Comparison of ENCODE assay signal across 7 cellular contexts in genomic region chr4:55350870-55351269, GRCh38. TPM values are rescaled to one million over a fixed set of nuclear protein-coding genes. Genes with fewer than 3 reads are reported as not detected.
DNase-seq lines count a peak whose midpoint lies in the region; TF ChIP-seq lines count a peak whose summit lies in the region.
"Not testable (repeated sequence)": the region's sequence is repeated elsewhere in the genome, so short reads cannot be mapped to it uniquely, and the experiment has no call there.

No MANE protein-coding gene starts in this region.

- H3K36me3 Mint-ChIP-seq in HFFc6 (ENCODE audit: low read depth) = peaks cover 12% of the 10 kb centered on the region

- CTCF ChIA-PET in RWPE1 (lab: Yijun Ruan, JAX) = interaction anchor here (0.7 kb wide), 1 partner anchor 319 kb away, joined by 4 read pairs; no protein-coding TSS in a partner anchor

- not testable (repeated sequence) for TF ChIP-seq CTCF in HFFc6 (IDR thresholded peaks at IDR 0.05); RWPE1 (conservative IDR thresholded peaks at IDR 0.05; ENCODE audit: low read depth); brain microvascular endothelial cell (IDR thresholded peaks at IDR 0.05; ENCODE audit: low read depth, low read length, missing control alignments); fibroblast of mammary gland (conservative IDR thresholded peaks at IDR 0.05; ENCODE audit: control insufficient read depth, insufficient read depth, low read depth, low read length)

- POLR2A ChIA-PET in RWPE1 (lab: Yijun Ruan, JAX; ENCODE audit: low non-redundant PET) = interaction anchor here (0.7 kb wide), 1 partner anchor 44 kb away, joined by 3 read pairs; no protein-coding TSS in a partner anchor

- in situ Hi-C loops in brain microvascular endothelial cell (cut with HindIII; ENCODE audit: low pct_ligation_motif_present, low sequenced_read_pairs) = not testable (repeated sequence)

- H3K27ac ChIP-seq in RWPE1 = peak overlapping the region; percentile 61
- not testable (repeated sequence) for H3K27ac ChIP-seq in brain microvascular endothelial cell

- H3K27me3 ChIP-seq in brain microvascular endothelial cell (replicated peaks) = not testable (repeated sequence)

- H3K36me3 ChIP-seq in brain microvascular endothelial cell (replicated peaks) = not testable (repeated sequence)

- not testable (repeated sequence) for H3K9me3 Mint-ChIP-seq in HFFc6

- peak; percentile 35 for DNase-seq in ELR (ENCODE audit: low read depth)
- peak; percentile 37 for DNase-seq in HFFc6
- peak; percentile 53 for DNase-seq in MV-4-11 (lab: John Stamatoyannopoulos, UW)
- not testable (repeated sequence) for DNase-seq in RWPE1 (ENCODE audit: low spot score)
- DNase-seq in brain microvascular endothelial cell = peak; percentile 33
- DNase-seq in fibroblast of mammary gland (ENCODE audit: low read depth) = peak; percentile 86
- peak; percentile 54 for DNase-seq in iris pigment epithelial cell (ENCODE audit: low read depth)

- not testable (repeated sequence) for H3K4me3 Mint-ChIP-seq in HFFc6

- peaks cover 32% of the 10 kb centered on the region for H3K4me1 Mint-ChIP-seq in HFFc6 (ENCODE audit: low read depth)

- not testable (repeated sequence) for H3K27me3 Mint-ChIP-seq in HFFc6 (ENCODE audit: insufficient read depth)

- H3K27ac Mint-ChIP-seq in HFFc6 = not testable (repeated sequence)

- H3K4me3 ChIP-seq in brain microvascular endothelial cell (ENCODE audit: low read depth, low read length); fibroblast of mammary gland (ENCODE audit: control insufficient read depth, low read depth, low read length): not testable (repeated sequence)

RNA-seq across cellular contexts. Expression of gene SRD5A3, which starts 4.8 kb away (rescaled TPM):
- total RNA-seq in HFFc6 (2021; fragmentation: NEBNext Ultra II Directional; extraction: Animal tissue kit (Norgen Biotek cat#: 25700)) = 10 to 100 TPM; 11.0 to 17.1 (median 12.2) TPM

RNA-seq across cellular contexts. Expression of gene TMEM165, which starts 44.9 kb away (rescaled TPM):
- 100 to 1,000 TPM in 2 of 6 experiments, 10 to 100 TPM in 4; 93.9 to 111 (median 96.2) TPM for total RNA-seq in HFFc6 (2021; fragmentation: NEBNext Ultra II Directional; extraction: Animal tissue kit (Norgen Biotek cat#: 25700))
